Comparison of ENCODE assay signal across 15 cellular contexts in the genomic region with DNA sequence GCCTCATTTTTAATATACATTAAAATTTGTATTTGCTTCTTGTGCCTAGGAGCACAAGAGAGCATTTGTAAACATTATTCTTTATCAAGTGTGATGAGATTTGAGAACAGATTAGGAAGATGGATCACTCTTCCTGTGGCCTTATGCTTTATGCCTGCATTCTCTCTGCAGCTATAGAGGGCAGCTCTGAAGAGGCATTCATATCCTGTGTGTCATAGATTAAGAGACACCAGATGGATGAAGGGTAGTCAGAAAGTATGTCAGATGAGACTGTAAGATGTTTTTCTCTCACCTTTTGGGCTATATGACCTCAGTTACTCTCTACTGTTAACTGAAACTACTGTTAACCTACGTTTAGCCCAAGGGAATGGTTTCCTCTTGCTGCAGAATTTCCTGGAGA.
DNase-seq lines count a peak whose midpoint lies in the region; ATAC-seq, FAIRE-seq and TF ChIP-seq lines count a peak whose summit lies in the region.
"Had no signal": no experiment of that assay in that cellular context is flagged by ENCODE, and none has a peak within 500 bp of the region (broad histone marks: within the 10 kb centered on the region; RNA-seq: fewer than 3 reads in every experiment).

No MANE protein-coding gene starts in this region.

- no peak overlapping the region for H2BK120ac ChIP-seq in mesendoderm (ENCODE audit: low read depth, low read length)

- no peaks in the 10 kb centered on the region for H3K79me1 ChIP-seq in mesendoderm (ENCODE audit: low read length)

- H3K79me2 ChIP-seq in Loucy (ENCODE audit: insufficient read depth, low read length) = no peaks in the 10 kb centered on the region
- H3K79me2 ChIP-seq in astrocyte (ENCODE audit: insufficient read depth, low read length) = no peaks in the 10 kb centered on the region
- H3K79me2 ChIP-seq in mesendoderm (ENCODE audit: control insufficient read depth, insufficient read depth, low read length) = no peaks in the 10 kb centered on the region

- FAIRE-seq in astrocyte (lab: Jason Lieb, UNC) = no peak

- H3K4me2 ChIP-seq in Loucy (ENCODE audit: low read depth, low read length, poor library complexity, severe bottlenecking) (no peak overlapping the region), astrocyte (ENCODE audit: low read length) (no peak overlapping the region), mesendoderm (ENCODE audit: low read length) (no peak overlapping the region)
- H3K4me2 ChIP-seq: PC-9 had no signal

- no peak overlapping the region for H3K4ac ChIP-seq in mesendoderm (ENCODE audit: low read depth, low read length)

- H3K56ac ChIP-seq in mesendoderm (ENCODE audit: low read length) = no peak overlapping the region

- H3K4me3 ChIP-seq in Loucy (ENCODE audit: low read length, poor library complexity, severe bottlenecking) = no peak overlapping the region
- H3K4me3 ChIP-seq in astrocyte (ENCODE audit: insufficient read depth, low read depth, low read length) = no peak overlapping the region
- no peak overlapping the region for H3K4me3 ChIP-seq in mesendoderm (ENCODE audit: low read length)
- H3K4me3 ChIP-seq: PC-9 had no signal

- H4K8ac ChIP-seq in mesendoderm (ENCODE audit: low read depth, low read length) = no peak overlapping the region

- H2AFZ ChIP-seq in Loucy (ENCODE audit: low read length) (peak overlapping the region; percentile 45; the same call in 1 of the 2 replicates), astrocyte (ENCODE audit: low read depth, low read length) (no peak overlapping the region)
- H2AFZ ChIP-seq: PC-9 had no signal

- H3K9me3 ChIP-seq in Loucy (ENCODE audit: insufficient read depth, low read depth, low read length) (no peaks in the 10 kb centered on the region), astrocyte (ENCODE audit: insufficient read depth, low read depth, low read length) (no peaks in the 10 kb centered on the region)

- H2BK15ac ChIP-seq in mesendoderm (replicated peaks; ENCODE audit: low read depth) = no peak overlapping the region

- H3F3A ChIP-seq in Loucy (ENCODE audit: low read depth) = no peaks in the 10 kb centered on the region

- H3K9me2 ChIP-seq in Loucy (replicated peaks; ENCODE audit: low read depth, low read length) = no peaks in the 10 kb centered on the region

- no peak overlapping the region for H2AK5ac ChIP-seq in mesendoderm (ENCODE audit: low read length)

- H4K20me1 ChIP-seq in Loucy (ENCODE audit: insufficient read depth, low read length, poor library complexity, severe bottlenecking) = no peaks in the 10 kb centered on the region
- no peaks in the 10 kb centered on the region for H4K20me1 ChIP-seq in astrocyte (ENCODE audit: insufficient read depth, low read length)

- H4K5ac ChIP-seq in mesendoderm (ENCODE audit: low read length) = no peak overlapping the region

- H3K27ac ChIP-seq in astrocyte (ENCODE audit: low read depth, low read length) (no peak overlapping the region), mesendoderm (ENCODE audit: low read depth, low read length) (no peak overlapping the region)
- H3K27ac ChIP-seq: PC-9 had no signal

- no peak for TF ChIP-seq CTCF in Loucy (conservative IDR thresholded peaks at IDR 0.05; ENCODE audit: low read length)
- TF ChIP-seq CTCF in astrocyte (IDR thresholded peaks at IDR 0.05; ENCODE audit: insufficient read depth, low read depth, low read length) = no peak

- no peak for ATAC-seq in GM18907 (IDR thresholded peaks at IDR 0.05; ENCODE audit: unreplicated experiment)
- ATAC-seq in GM21723 (IDR thresholded peaks at IDR 0.05; ENCODE audit: unreplicated experiment) = no peak
- ATAC-seq in GM19397 (IDR thresholded peaks at IDR 0.05; ENCODE audit: unreplicated experiment) = no peak
- ATAC-seq: CD8-positive, alpha-beta T cell; T-helper 17 cell had no signal

- H3K4me3 Mint-ChIP-seq in astrocyte (ENCODE audit: unreplicated experiment) = no peak overlapping the region
- H3K4me3 Mint-ChIP-seq: CD8-positive, alpha-beta T cell; stimulated activated naive CD8-positive, alpha-beta T cell treated with anti-CD3 and anti-CD28 coated beads, Interleukin-15, Interleukin-2, amounts not matched to agents 100 ng/mL and 50 ng/mL, for 24 hours; T-helper 17 cell had no signal

- peaks cover 2% of the 10 kb centered on the region for H3K9me3 Mint-ChIP-seq in astrocyte (ENCODE audit: unreplicated experiment)
- H3K9me3 Mint-ChIP-seq: CD8-positive, alpha-beta T cell; stimulated activated naive CD8-positive, alpha-beta T cell treated with anti-CD3 and anti-CD28 coated beads, Interleukin-15, Interleukin-2, amounts not matched to agents 100 ng/mL and 50 ng/mL, for 24 hours had no signal

- WGBS in mesendoderm (ENCODE audit: extremely low coverage, insufficient coverage, low lambda C conversion rate) = no CpG with 5 or more reads among the region's 1 CpG

- H3K36me3 Mint-ChIP-seq in astrocyte (ENCODE audit: low read depth, unreplicated experiment) = no peaks in the 10 kb centered on the region
- H3K36me3 Mint-ChIP-seq: CD8-positive, alpha-beta T cell had no signal

- peaks cover 7% of the 10 kb centered on the region for H3K4me1 Mint-ChIP-seq in astrocyte (ENCODE audit: low read depth, unreplicated experiment)
- H3K4me1 Mint-ChIP-seq: T-helper 17 cell had no signal

- no peak overlapping the region for H3K18ac ChIP-seq in mesendoderm (ENCODE audit: low read length)

- H3K36me3 ChIP-seq in Loucy (ENCODE audit: insufficient read depth, low read length) (no peaks in the 10 kb centered on the region), astrocyte (ENCODE audit: insufficient read depth, low read length) (no peaks in the 10 kb centered on the region), mesendoderm (ENCODE audit: control insufficient read depth, insufficient read depth, low read length) (no peaks in the 10 kb centered on the region)

- no peak overlapping the region for H2BK5ac ChIP-seq in mesendoderm (ENCODE audit: low read length)

- H3K4me1 ChIP-seq in Loucy (ENCODE audit: insufficient read depth, low read length, poor library complexity, severe bottlenecking) = peaks cover 5% of the 10 kb centered on the region
- H3K4me1 ChIP-seq in astrocyte (ENCODE audit: insufficient read depth, low read length) = no peaks in the 10 kb centered on the region
- no peaks in the 10 kb centered on the region for H3K4me1 ChIP-seq in mesendoderm (ENCODE audit: control insufficient read depth, low read depth, low read length)

- peak overlapping the region; percentile 42 for H3K27ac Mint-ChIP-seq in astrocyte (ENCODE audit: unreplicated experiment)
- H3K27ac Mint-ChIP-seq: CD8-positive, alpha-beta T cell; stimulated activated naive CD8-positive, alpha-beta T cell treated with anti-CD3 and anti-CD28 coated beads, Interleukin-15, Interleukin-2, amounts not matched to agents 100 ng/mL and 50 ng/mL, for 24 hours; T-helper 17 cell had no signal

- no peak overlapping the region for H3K23ac ChIP-seq in mesendoderm (ENCODE audit: low read length)

- no peaks in the 10 kb centered on the region for H3K27me3 Mint-ChIP-seq in astrocyte (ENCODE audit: low read depth, unreplicated experiment)

- H3K27me3 ChIP-seq in Loucy (ENCODE audit: insufficient read depth, low read length, poor library complexity, severe bottlenecking) (no peaks in the 10 kb centered on the region), astrocyte (ENCODE audit: insufficient read depth, low read length) (no peaks in the 10 kb centered on the region), mesendoderm (ENCODE audit: insufficient read depth, low read length, poor library complexity) (no peaks in the 10 kb centered on the region)

- no peak overlapping the region for H3K9ac ChIP-seq in Loucy (ENCODE audit: low read depth, low read length, poor library complexity, severe bottlenecking)
- no peak overlapping the region for H3K9ac ChIP-seq in astrocyte (ENCODE audit: low read length)
- no peak overlapping the region for H3K9ac ChIP-seq in mesendoderm (ENCODE audit: low read length)

- DNase-seq in EL = peak; percentile 79
- DNase-seq in astrocyte (ENCODE audit: low read depth) = peak; percentile 30
- DNase-seq in mesendoderm = peak; percentile 45
- DNase-seq in SIG-M5 treated with dmso at 0.1 percent for 504 hours (lab: John Stamatoyannopoulos, UW; ENCODE audit: unreplicated experiment) = no peak
- DNase-seq: activated CD4-positive, alpha-beta T cell treated with anti-CD3 and anti-CD28 coated beads for 48 hours; amygdala; CD8-positive, alpha-beta T cell; NCI-H2171; T-helper 17 cell had no signal
